ENCODE assay signal across 8 cellular contexts in genomic region chr3:185353823-185354614, GRCh38. TPM values are rescaled to one million over a fixed set of nuclear protein-coding genes. Genes with fewer than 3 reads are reported as not detected.
DNase-seq lines count a peak whose midpoint lies in the region; ATAC-seq and TF ChIP-seq lines count a peak whose summit lies in the region.

No MANE protein-coding gene starts in this region.

- no peaks in the 10 kb centered on the region for H3K36me3 ChIP-seq in breast epithelium

- intact Hi-C loops in breast epithelium (cut with DNase I; ENCODE audit: low total_unique reads) = no loop called here

- no peak for TF ChIP-seq POLR2A in breast epithelium (IDR thresholded peaks at IDR 0.05)

- no peaks in the 10 kb centered on the region for H3K4me1 ChIP-seq in breast epithelium

- no peak overlapping the region for H3K4me3 ChIP-seq in breast epithelium

- TF ChIP-seq CTCF in breast epithelium (IDR thresholded peaks at IDR 0.05) = peak in 2 of 3 donors; percentile 56 to 62

- peak; percentile 98 for ATAC-seq in GM19023 (IDR thresholded peaks at IDR 0.05; ENCODE audit: unreplicated experiment)
- peak; percentile 100 for ATAC-seq in HG03103 (IDR thresholded peaks at IDR 0.05; ENCODE audit: low read depth, unreplicated experiment)

- no peaks in the 10 kb centered on the region for H3K27me3 ChIP-seq in breast epithelium

- H3K9me3 ChIP-seq in breast epithelium = no peaks in the 10 kb centered on the region

- H3K27ac ChIP-seq in breast epithelium = no peak overlapping the region

- peak; percentile 43 for DNase-seq in AG20443 (ENCODE audit: low spot score)
- DNase-seq in NCI-H2107 treated with DMSO at 0.1 percent for 48 hours (lab: John Stamatoyannopoulos, UW; ENCODE audit: unreplicated experiment) = peak; percentile 96
- peak; percentile 56 for DNase-seq in UCSD-AML1 (lab: John Stamatoyannopoulos, UW; ENCODE audit: unreplicated experiment)
- DNase-seq in breast epithelium (ENCODE audit: low spot score in 2 of 2) = peak; percentile 33 to 61
- DNase-seq in left kidney (ENCODE audit: low read depth, low spot score) = peak; percentile 90
- DNase-seq in stimulated activated CD4-positive, alpha-beta T cell treated with anti-CD3 and anti-CD28 coated beads, TNF-alpha, amount 100 ng/mL, for 48 hours (ENCODE audit: low read depth in 3 of 3) = peak; percentile 59 to 72 (median 65)

RNA-seq across cellular contexts. Expression of gene MAP3K13, which starts 8.9 kb away (rescaled TPM):
- 10 to 100 TPM in 2 of 3 donors, 1 to 10 TPM in 1; 9.1 to 34.7 (median 23.9) TPM for total RNA-seq in breast epithelium

Comparison
In these comparisons a context has a peak if more than half of its experiments do, and no peak if none do; other contexts are left out.
1. DNase-seq: peak in every context shown above with its lines; median percentile 96 in NCI-H2107 treated with DMSO at 0.1 percent for 48 hours; 90 in left kidney; 65 in stimulated activated CD4-positive, alpha-beta T cell treated with anti-CD3 and anti-CD28 coated beads, TNF-alpha, amount 100 ng/mL, for 48 hours; 56 in UCSD-AML1; 47 in breast epithelium; 43 in AG20443.